ENCODE assay signal across 21 cellular contexts in the genomic region with DNA sequence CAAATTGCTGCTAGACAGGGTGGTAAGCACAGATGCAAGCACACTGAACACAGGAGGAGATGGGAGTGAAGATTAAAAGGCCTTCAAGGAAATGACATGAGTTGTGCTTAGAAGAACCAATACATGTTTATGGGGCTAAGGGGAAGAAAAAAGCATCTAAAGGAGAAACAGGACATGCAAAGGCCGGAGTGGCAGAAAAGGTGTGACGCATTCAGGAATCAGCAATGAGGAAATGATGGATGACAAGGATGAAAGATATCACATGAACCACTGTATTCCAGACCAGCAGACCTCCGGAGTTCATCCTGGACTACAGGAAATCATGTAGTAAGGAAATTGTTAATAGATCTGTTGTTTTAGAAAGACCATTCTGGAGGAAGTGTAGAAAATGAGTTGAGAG.
"Had no signal": no experiment of that assay in that cellular context is flagged by ENCODE, and none has a peak within 500 bp of the region (broad histone marks: within the 10 kb centered on the region; RNA-seq: fewer than 3 reads in every experiment).

No MANE protein-coding gene starts in this region.

- H3K4me3 ChIP-seq: heart left ventricle, psoas muscle, spleen, stomach, thoracic aorta had no signal

- H3K27me3 Mint-ChIP-seq: effector memory CD8-positive, alpha-beta T cell; naive thymus-derived CD4-positive, alpha-beta T cell; type B pancreatic cell had no signal

- H3K9me3 ChIP-seq: heart left ventricle, neutrophil, psoas muscle, spleen, stomach, thoracic aorta had no signal

- H3K9me3 Mint-ChIP-seq: effector memory CD8-positive, alpha-beta T cell; naive thymus-derived CD4-positive, alpha-beta T cell; type B pancreatic cell had no signal

- H3K27ac Mint-ChIP-seq: naive thymus-derived CD4-positive, alpha-beta T cell; type B pancreatic cell had no signal

- ATAC-seq: effector memory CD8-positive, alpha-beta T cell; foreskin keratinocyte; heart left ventricle; left lobe of liver; naive thymus-derived CD4-positive, alpha-beta T cell; psoas muscle; sciatic nerve had no signal

- H3K4me1 Mint-ChIP-seq: naive thymus-derived CD4-positive, alpha-beta T cell had no signal

- H3K27me3 ChIP-seq: foreskin keratinocyte, heart left ventricle, neutrophil, spleen, stomach had no signal

- DNase-seq: central memory CD4-positive, alpha-beta T cell; cortex of kidney; effector memory CD8-positive, alpha-beta T cell; erythroblast; foreskin keratinocyte; heart left ventricle; hippocampal formation; kidney glomerular epithelial cell; naive thymus-derived CD4-positive, alpha-beta T cell; psoas muscle; spleen; stimulated activated CD4-positive, alpha-beta T cell treated with anti-CD3 and anti-CD28 coated beads, Interleukin-2, amount 100 ng/mL, for 24 hours; stimulated activated CD4-positive, alpha-beta T cell treated with anti-CD3 and anti-CD28 coated beads, Interleukin-4, amount 100 ng/mL, for 4 hours; stimulated activated naive CD4-positive, alpha-beta T cell; stomach; substantia nigra had no signal

- H3K4me1 ChIP-seq: foreskin keratinocyte had no signal

- H3K4me3 Mint-ChIP-seq: effector memory CD8-positive, alpha-beta T cell; naive thymus-derived CD4-positive, alpha-beta T cell; type B pancreatic cell had no signal

- H3K27ac ChIP-seq: foreskin keratinocyte, heart left ventricle, neutrophil, psoas muscle, spleen, stomach, thoracic aorta had no signal
